In the genomic region with DNA sequence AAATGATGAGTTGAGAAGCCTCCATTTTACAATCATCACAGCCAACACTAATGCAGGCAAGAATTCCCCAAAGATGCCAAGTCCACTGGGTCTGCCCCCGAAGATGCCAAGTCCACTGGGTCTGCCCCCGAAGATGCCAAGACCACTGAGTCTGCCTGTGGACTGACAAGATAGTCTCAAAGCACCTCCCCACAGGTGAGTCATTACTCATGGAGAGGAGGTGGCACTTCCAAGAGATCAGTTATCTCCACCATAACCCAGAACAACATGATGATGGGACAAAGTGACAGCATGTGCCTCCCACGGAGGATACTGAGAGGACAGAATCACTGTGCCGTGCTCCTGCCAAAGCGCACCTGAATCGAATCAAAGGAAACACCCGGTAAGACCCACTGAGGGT, we compare ENCODE assay signal across 10 cellular contexts. TPM values are rescaled to one million over a fixed set of nuclear protein-coding genes. Genes with fewer than 3 reads are reported as not detected.
DNase-seq lines count a peak whose midpoint lies in the region; ATAC-seq and TF ChIP-seq lines count a peak whose summit lies in the region.
"Had no signal": no experiment of that assay in that cellular context is flagged by ENCODE, and none has a peak within 500 bp of the region (broad histone marks: within the 10 kb centered on the region; RNA-seq: fewer than 3 reads in every experiment).

No MANE protein-coding gene starts in this region.

- H3K79me2 ChIP-seq in H9 (ENCODE audit: insufficient read depth, low read length), result peaks cover 62% of the 10 kb centered on the region

- no peak overlapping the region for H3K23ac ChIP-seq in H9 (ENCODE audit: insufficient read length, low read depth, low read length)

- no peak for TF ChIP-seq CTCF in brain (conservative IDR thresholded peaks at IDR 0.05)
- TF ChIP-seq CTCF in upper lobe of right lung (IDR thresholded peaks at IDR 0.05), result no peak
- no peak for TF ChIP-seq CTCF in H9 (conservative IDR thresholded peaks at IDR 0.05)

- no peak overlapping the region for H2BK12ac ChIP-seq in H9 (ENCODE audit: insufficient read length, low read depth, low read length)

- no peak overlapping the region for H4K91ac ChIP-seq in H9 (ENCODE audit: insufficient read length, low read depth, low read length)

- H3K4me3 Mint-ChIP-seq in activated naive CD4-positive, alpha-beta T cell treated with anti-CD3 and anti-CD28 coated beads, Interleukin-2, amount 50 U/mL, for 24 hours, result peak overlapping the region; percentile 72
- H3K4me3 Mint-ChIP-seq in brain (peak overlapping the region in 4 of 5 experiments; percentile 66 to 77 (median 69)), naive B cell (peak overlapping the region in 7 of 8 donors; percentile 24 to 77 (median 40)), H9 (no peak overlapping the region)

- no peak overlapping the region for H3K18ac ChIP-seq in H9 (ENCODE audit: insufficient read length, low read depth, low read length)

- H3K27me3 Mint-ChIP-seq in activated naive CD4-positive, alpha-beta T cell treated with anti-CD3 and anti-CD28 coated beads, Interleukin-2, amount 50 U/mL, for 24 hours, result no peaks in the 10 kb centered on the region
- H3K27me3 Mint-ChIP-seq in brain, result peaks cover 3% of the 10 kb centered on the region
- H3K27me3 Mint-ChIP-seq in naive B cell, result no peaks in the 10 kb centered on the region
- no peaks in the 10 kb centered on the region; the same call in 1 of the 2 replicates for H3K27me3 Mint-ChIP-seq in H9 (ENCODE audit: low read depth)

- H4K8ac ChIP-seq in H9 (replicated peaks; ENCODE audit: insufficient read length, low read depth, low read length), result no peak overlapping the region

- H3T11ph ChIP-seq in H9 (ENCODE audit: low read length), result no peak overlapping the region

- peak overlapping the region; percentile 97 for H3K27ac ChIP-seq in upper lobe of right lung
- H3K27ac ChIP-seq in H9 (ENCODE audit: insufficient read length, low read depth, low read length), result no peak overlapping the region
- H3K27ac ChIP-seq: C4-2B had no signal

- ATAC-seq in naive B cell (ENCODE audit: low read depth in 2 of 2) (no peak), upper lobe of right lung (no peak)

- no CpG with 5 or more reads among the region's 7 CpGs for WGBS in H9 (ENCODE audit: extremely low coverage, insufficient read length, low lambda C conversion rate)

- no peak overlapping the region for H3K56ac ChIP-seq in H9 (ENCODE audit: insufficient read length, low read depth, low read length)

- no peak overlapping the region for H2BK20ac ChIP-seq in H9 (ENCODE audit: low read depth, low read length, poor library complexity, severe bottlenecking)

- H3K4me3 ChIP-seq in upper lobe of right lung, result no peak overlapping the region

- H3K9ac ChIP-seq in H9 (ENCODE audit: extremely low read depth, insufficient read length, low read length), result no peak overlapping the region

- H3K4me1 ChIP-seq in upper lobe of right lung (peaks cover 69% of the 10 kb centered on the region), H9 (ENCODE audit: insufficient read depth, low read length) (peaks cover 15% of the 10 kb centered on the region)

- H2AFZ ChIP-seq in H9 (ENCODE audit: low read length), result no peak overlapping the region

- H3K27me3 ChIP-seq in upper lobe of right lung (no peaks in the 10 kb centered on the region), H9 (ENCODE audit: insufficient read depth, low read length) (no peaks in the 10 kb centered on the region)

- peaks cover 11% of the 10 kb centered on the region for H3K23me2 ChIP-seq in H9 (ENCODE audit: insufficient read length, low read depth, low read length, poor library complexity, severe bottlenecking)

- H2BK120ac ChIP-seq in H9 (ENCODE audit: low read depth, low read length, poor library complexity, severe bottlenecking), result no peak overlapping the region

- no peak overlapping the region for H2BK15ac ChIP-seq in H9 (ENCODE audit: low read depth, low read length)

- peak overlapping the region; percentile 94 for H3K27ac Mint-ChIP-seq in activated naive CD4-positive, alpha-beta T cell treated with anti-CD3 and anti-CD28 coated beads, Interleukin-2, amount 50 U/mL, for 24 hours
- H3K27ac Mint-ChIP-seq in brain (peak overlapping the region in 4 of 5 experiments; percentile 26 to 85 (median 70)), naive B cell (peak overlapping the region in 2 of 6 donors; percentile 28 to 49), H9 (peak overlapping the region in 1 of 3 experiments; percentile 46; a peak in 2 of 7 replicates)

- H3K9me3 ChIP-seq in upper lobe of right lung, result no peaks in the 10 kb centered on the region
- no peaks in the 10 kb centered on the region for H3K9me3 ChIP-seq in H9 (ENCODE audit: control insufficient read depth, low read depth, low read length)

- DNase-seq in activated naive CD4-positive, alpha-beta T cell treated with Interleukin-2 at 50 U/mL for 16 hours, result no peak
- DNase-seq in naive B cell (no peak), upper lobe of right lung (peak; percentile 8), H9 (no peak), iPS-NIHi7 (ENCODE audit: extremely low spot score) (no peak), GM03348 (ENCODE audit: low spot score) (no peak)
- DNase-seq: SHP77 treated with DMSO at 0.1 percent for 48 hours had no signal

- H3K36me3 ChIP-seq in upper lobe of right lung, result peaks cover 26% of the 10 kb centered on the region

- H4K5ac ChIP-seq in H9 (ENCODE audit: insufficient read length, low read depth, low read length), result no peak overlapping the region

- H4K20me1 ChIP-seq in H9 (ENCODE audit: control insufficient read depth, insufficient read depth, insufficient read length), result no peaks in the 10 kb centered on the region

- H3K4me1 Mint-ChIP-seq in activated naive CD4-positive, alpha-beta T cell treated with anti-CD3 and anti-CD28 coated beads, Interleukin-2, amount 50 U/mL, for 24 hours, result peaks cover 83% of the 10 kb centered on the region
- peaks cover 74% of the 10 kb centered on the region for H3K4me1 Mint-ChIP-seq in brain
- peaks cover 68 to 79% (median 75%) of the 10 kb centered on the region in 3 donors for H3K4me1 Mint-ChIP-seq in naive B cell
- H3K4me1 Mint-ChIP-seq in H9, result peaks cover 46 to 48% of the 10 kb centered on the region in 2 experiments

- H3K4me2 ChIP-seq in H9 (ENCODE audit: insufficient read depth, insufficient read length, low read length), result no peak overlapping the region

- no peak overlapping the region for H3K14ac ChIP-seq in H9 (ENCODE audit: insufficient read depth, low read length)

- no peak overlapping the region for H2AK5ac ChIP-seq in H9 (ENCODE audit: insufficient read length, low read length)

- no peak overlapping the region for H2BK5ac ChIP-seq in H9 (ENCODE audit: insufficient read length, low read length)

- intact Hi-C loops in upper lobe of right lung (cut with DNase I), result no loop called here

- peaks cover 31% of the 10 kb centered on the region for H3K79me1 ChIP-seq in H9 (ENCODE audit: insufficient read depth, low read depth, low read length, poor library complexity, severe bottlenecking)

- no peaks in the 10 kb centered on the region for H3K9me3 Mint-ChIP-seq in activated naive CD4-positive, alpha-beta T cell treated with anti-CD3 and anti-CD28 coated beads, Interleukin-2, amount 50 U/mL, for 24 hours
- H3K9me3 Mint-ChIP-seq in brain, result no peaks in the 10 kb centered on the region
- H3K9me3 Mint-ChIP-seq in naive B cell, result no peaks in the 10 kb centered on the region
- no peaks in the 10 kb centered on the region for H3K9me3 Mint-ChIP-seq in H9

- H3K4ac ChIP-seq in H9 (ENCODE audit: low read depth, low read length), result no peak overlapping the region

- peaks cover 2% of the 10 kb centered on the region for H3K36me3 Mint-ChIP-seq in activated naive CD4-positive, alpha-beta T cell treated with anti-CD3 and anti-CD28 coated beads, Interleukin-2, amount 50 U/mL, for 24 hours
- H3K36me3 Mint-ChIP-seq in brain (peaks cover 31% of the 10 kb centered on the region), naive B cell (peaks cover 0 to under 1% of the 10 kb centered on the region in 2 donors), H9 (ENCODE audit: insufficient read depth in 1 of 3, low read depth in 3 of 3) (peaks cover 12 to 20% (median 18%) of the 10 kb centered on the region in 3 experiments)

RNA-seq across cellular contexts. Expression of a gene that starts 4.8 kb away (rescaled TPM):
- 335 TPM for polyA plus RNA-seq in brain (ENCODE audit: insufficient read depth, low read depth, low replicate concordance)
- 10 to 100 TPM; 28.1 to 43.5 (median 36.1) TPM for polyA plus RNA-seq in naive B cell (ENCODE audit: low read depth in 6 of 6)
- 244 TPM for total RNA-seq in upper lobe of right lung
- 107 and 112 TPM in 2 replicates for total RNA-seq in H9 (2021)

RNA-seq across cellular contexts. Expression of a gene that starts 50.8 kb away (rescaled TPM):
- polyA plus RNA-seq in brain (ENCODE audit: insufficient read depth, low read depth, low replicate concordance) (149 TPM), naive B cell (ENCODE audit: low read depth in 6 of 6) (100 to 1,000 TPM in 1 of 6 donors, 10 to 100 TPM in 5; 71.2 to 100 (median 79.5) TPM)
- total RNA-seq in upper lobe of right lung (85.0 TPM), H9 (2021) (82.9 and 85.7 TPM in 2 replicates)

RNA-seq across cellular contexts. Expression of a gene that starts 52.0 kb away (rescaled TPM):
- polyA plus RNA-seq in brain (ENCODE audit: insufficient read depth, low read depth, low replicate concordance) (11.3 TPM), naive B cell (ENCODE audit: low read depth in 6 of 6) (100 to 1,000 TPM; 220 to 346 (median 303) TPM)
- total RNA-seq in upper lobe of right lung (370 TPM), H9 (2021) (0.61 and 1.1 TPM in 2 replicates)

Comparison
In these comparisons a context has a peak if more than half of its experiments do, and no peak if none do; other contexts are left out.
1. H3K4me3 Mint-ChIP-seq: peak in activated naive CD4-positive, alpha-beta T cell treated with anti-CD3 and anti-CD28 coated beads, Interleukin-2, amount 50 U/mL, for 24 hours (single experiment), brain (4 of 5) and naive B cell (7 of 8); none in H9 (0 of 2).
2. RNA of a gene that starts 52.0 kb away (total RNA-seq): 370 TPM in upper lobe of right lung (single experiment); 0.61 to 1.1 TPM in H9; every median in the first group is over 100 times any median in the second.